ENCODE assay signal across 8 cellular contexts in genomic region chr11:59756845-59757244, GRCh38. TPM values are rescaled to one million over a fixed set of nuclear protein-coding genes. Genes with fewer than 3 reads are reported as not detected.
DNase-seq lines count a peak whose midpoint lies in the region; ATAC-seq and TF ChIP-seq lines count a peak whose summit lies in the region.

No MANE protein-coding gene starts in this region.

- ATAC-seq in stimulated activated naive CD8-positive, alpha-beta T cell treated with anti-CD3 and anti-CD28 coated beads, Interleukin-15, Interleukin-2, amounts not matched to agents 100 U/mL and 50 U/mL, for 24 hours: no peak
- ATAC-seq in T-cell (replicated peaks in 1 of 4): no peak
- ATAC-seq in HG03442 (IDR thresholded peaks at IDR 0.05; ENCODE audit: unreplicated experiment): no peak
- no peak for ATAC-seq in GM18907 (IDR thresholded peaks at IDR 0.05; ENCODE audit: unreplicated experiment)
- no peak for ATAC-seq in stimulated activated naive CD8-positive, alpha-beta T cell treated with anti-CD3 and anti-CD28 coated beads, Interleukin-15, amount 100 ng/mL, for 72 hours

- H3K27me3 ChIP-seq in skeletal muscle tissue (ENCODE audit: control insufficient read depth in 3 of 3, insufficient read depth in 3 of 3, low read length in 3 of 3): no peaks in the 10 kb centered on the region

- H3K4me1 Mint-ChIP-seq in stimulated activated naive CD8-positive, alpha-beta T cell treated with anti-CD3 and anti-CD28 coated beads, Interleukin-15, Interleukin-2, amounts not matched to agents 100 ng/mL and 50 ng/mL, for 24 hours (ENCODE audit: low read depth): peaks cover 24% of the 10 kb centered on the region
- peaks cover 28 to 36% (median 29%) of the 10 kb centered on the region in 3 donors for H3K4me1 Mint-ChIP-seq in T-cell
- H3K4me1 Mint-ChIP-seq in stimulated activated naive CD8-positive, alpha-beta T cell treated with anti-CD3 and anti-CD28 coated beads, Interleukin-15, amount 100 ng/mL, for 72 hours: peaks cover 31% of the 10 kb centered on the region

- no peaks in the 10 kb centered on the region for H3K9me3 ChIP-seq in skeletal muscle tissue (ENCODE audit: control insufficient read depth in 3 of 3, low read length in 3 of 3)

- H3K4me1 ChIP-seq in skeletal muscle tissue (ENCODE audit: control insufficient read depth in 3 of 3, insufficient read depth in 3 of 3, low read length in 3 of 3): peaks cover 20 to 28% (median 28%) of the 10 kb centered on the region in 3 donors

- H3K36me3 Mint-ChIP-seq in stimulated activated naive CD8-positive, alpha-beta T cell treated with anti-CD3 and anti-CD28 coated beads, Interleukin-15, Interleukin-2, amounts not matched to agents 100 ng/mL and 50 ng/mL, for 24 hours (ENCODE audit: low read depth): no peaks in the 10 kb centered on the region
- peaks cover 3% of the 10 kb centered on the region for H3K36me3 Mint-ChIP-seq in T-cell

- no peaks in the 10 kb centered on the region for H3K36me3 ChIP-seq in skeletal muscle tissue (ENCODE audit: control insufficient read depth in 3 of 3, insufficient read depth in 3 of 3, low read length in 3 of 3)

- peak overlapping the region; percentile 89 for H3K27ac ChIP-seq in skeletal muscle tissue (ENCODE audit: low read depth, low read length)

- CTCF ChIA-PET in T-cell (lab: Charles Lee): interaction anchor here (0.5 to 3.6 kb wide), 4 partner anchors 10 to 48 kb away, joined by 3 to 28 read pairs (median 5); no protein-coding TSS in a partner anchor

- POLR2A ChIA-PET in T-cell (lab: Charles Lee): no interaction called here

- DNase-seq in stimulated activated naive CD8-positive, alpha-beta T cell treated with anti-CD3 and anti-CD28 coated beads, Interleukin-15, Interleukin-2, amounts not matched to agents 100 U/mL and 50 U/mL, for 24 hours: no peak
- DNase-seq in T-cell (no peak), fibroblast of the aortic adventitia (ENCODE audit: low read depth) (peak; percentile 12)
- DNase-seq in stimulated activated naive CD8-positive, alpha-beta T cell treated with anti-CD3 and anti-CD28 coated beads, Interleukin-15, amount 100 ng/mL, for 72 hours: no peak

- H3K4me3 ChIP-seq in fibroblast of the aortic adventitia (ENCODE audit: low read depth, low read length): peak overlapping the region; percentile 92
- peak overlapping the region; percentile 52 to 90 (median 54) for H3K4me3 ChIP-seq in skeletal muscle tissue (ENCODE audit: low read length in 3 of 3)

- no peak overlapping the region for H3K9ac ChIP-seq in skeletal muscle tissue (ENCODE audit: low read depth in 1 of 3, low read length in 3 of 3)

- no peaks in the 10 kb centered on the region for H3K9me3 Mint-ChIP-seq in stimulated activated naive CD8-positive, alpha-beta T cell treated with anti-CD3 and anti-CD28 coated beads, Interleukin-15, Interleukin-2, amounts not matched to agents 100 ng/mL and 50 ng/mL, for 24 hours
- H3K9me3 Mint-ChIP-seq in T-cell: no peaks in the 10 kb centered on the region
- no peaks in the 10 kb centered on the region for H3K9me3 Mint-ChIP-seq in stimulated activated naive CD8-positive, alpha-beta T cell treated with anti-CD3 and anti-CD28 coated beads, Interleukin-15, amount 100 ng/mL, for 72 hours

- no peak for TF ChIP-seq CTCF in fibroblast of the aortic adventitia (IDR thresholded peaks at IDR 0.05; ENCODE audit: insufficient read depth, low read length)

- H3K27me3 Mint-ChIP-seq in stimulated activated naive CD8-positive, alpha-beta T cell treated with anti-CD3 and anti-CD28 coated beads, Interleukin-15, Interleukin-2, amounts not matched to agents 100 ng/mL and 50 ng/mL, for 24 hours: no peaks in the 10 kb centered on the region
- H3K27me3 Mint-ChIP-seq in T-cell: no peaks in the 10 kb centered on the region
- H3K27me3 Mint-ChIP-seq in stimulated activated naive CD8-positive, alpha-beta T cell treated with anti-CD3 and anti-CD28 coated beads, Interleukin-15, amount 100 ng/mL, for 72 hours: no peaks in the 10 kb centered on the region

- H3K27ac Mint-ChIP-seq in stimulated activated naive CD8-positive, alpha-beta T cell treated with anti-CD3 and anti-CD28 coated beads, Interleukin-15, Interleukin-2, amounts not matched to agents 100 ng/mL and 50 ng/mL, for 24 hours: no peak overlapping the region
- peak overlapping the region in 1 of 2 donors; percentile 23 for H3K27ac Mint-ChIP-seq in T-cell
- no peak overlapping the region for H3K27ac Mint-ChIP-seq in stimulated activated naive CD8-positive, alpha-beta T cell treated with anti-CD3 and anti-CD28 coated beads, Interleukin-15, amount 100 ng/mL, for 72 hours

- peak overlapping the region; percentile 78 for H3K4me3 Mint-ChIP-seq in stimulated activated naive CD8-positive, alpha-beta T cell treated with anti-CD3 and anti-CD28 coated beads, Interleukin-15, Interleukin-2, amounts not matched to agents 100 ng/mL and 50 ng/mL, for 24 hours
- H3K4me3 Mint-ChIP-seq in T-cell: peak overlapping the region; percentile 82 to 95 (median 85)
- H3K4me3 Mint-ChIP-seq in stimulated activated naive CD8-positive, alpha-beta T cell treated with anti-CD3 and anti-CD28 coated beads, Interleukin-15, amount 100 ng/mL, for 72 hours: peak overlapping the region in 1 of 2 donors; percentile 84

RNA-seq across cellular contexts. Expression of gene STX3, which starts 1.7 kb away (rescaled TPM):
- 10 to 100 TPM in 4 of 5 donors, 1 to 10 TPM in 1; 8.9 to 13.3 (median 11.4) TPM for total RNA-seq in T-cell
- total RNA-seq in fibroblast of the aortic adventitia (ENCODE audit: low replicate concordance): 17.9 and 69.6 TPM in 2 replicates
- 2.6 TPM for total RNA-seq in skeletal muscle tissue

RNA-seq across cellular contexts. Expression of gene OR10V1, which starts 43.2 kb away (rescaled TPM):
- not detected for total RNA-seq in T-cell
- total RNA-seq in fibroblast of the aortic adventitia (ENCODE audit: low replicate concordance): not detected in 2 replicates
- not detected for total RNA-seq in skeletal muscle tissue

RNA-seq across cellular contexts. Expression of gene MRPL16, which starts 53.7 kb away (rescaled TPM):
- 10 to 100 TPM; 24.0 to 46.3 (median 39.7) TPM for total RNA-seq in T-cell
- total RNA-seq in fibroblast of the aortic adventitia (ENCODE audit: low replicate concordance): 25.7 and 29.3 TPM in 2 replicates
- 23.5 TPM for total RNA-seq in skeletal muscle tissue
